In genomic region chr16:3022697-3023414, GRCh38 we compare ENCODE assay signal across 7 cellular contexts. TPM values are rescaled to one million over a fixed set of nuclear protein-coding genes. Genes with fewer than 3 reads are reported as not detected.
A peak's percentile ranks its signal among the peaks of the same experiment; 100 is the strongest.
DNase-seq lines count a peak whose midpoint lies in the region; ATAC-seq and TF ChIP-seq lines count a peak whose summit lies in the region.

No MANE protein-coding gene starts in this region.

- no peaks in the 10 kb centered on the region for H3K9me3 Mint-ChIP-seq in endothelial cell (ENCODE audit: unreplicated experiment)

- H4K8ac ChIP-seq in neuronal stem cell (ENCODE audit: low read depth, low read length) = no peak overlapping the region

- H3K9me3 ChIP-seq in SJCRH30 (replicated peaks) (no peaks in the 10 kb centered on the region), neuronal stem cell (replicated peaks in 1 of 2; ENCODE audit: control insufficient read depth in 2 of 2, insufficient read depth in 1 of 2, low read depth in 1 of 2, low read length in 2 of 2) (no peaks in the 10 kb centered on the region)

- H3K27me3 ChIP-seq in SJCRH30 (no peaks in the 10 kb centered on the region), neuronal stem cell (ENCODE audit: control insufficient read depth in 3 of 3, insufficient read depth in 3 of 3, low read depth in 1 of 3, low read length in 3 of 3) (peaks cover 0 to 5% (median 0%) of the 10 kb centered on the region in 3 experiments)

- H4K91ac ChIP-seq in neuronal stem cell (ENCODE audit: low read depth, low read length, poor library complexity) = no peak overlapping the region

- WGBS in neuronal stem cell (ENCODE audit: extremely low coverage in 2 of 2, insufficient read length in 2 of 2, insufficient replicate concordance in 1 of 2), 2 donors = no CpG with 5 or more reads among the region's 8 CpGs

- peaks cover 24% of the 10 kb centered on the region for H3K4me1 Mint-ChIP-seq in endothelial cell (ENCODE audit: unreplicated experiment)

- H3K27ac Mint-ChIP-seq in endothelial cell (ENCODE audit: unreplicated experiment) = no peak overlapping the region

- H3K36me3 ChIP-seq in SJCRH30 (peaks cover 7% of the 10 kb centered on the region), neuronal stem cell (replicated peaks in 1 of 2; ENCODE audit: control insufficient read depth in 2 of 2, insufficient read depth in 2 of 2, low read length in 2 of 2) (peaks cover 9 to 26% of the 10 kb centered on the region in 2 donors)

- peak; percentile 39 for DNase-seq in H4 (ENCODE audit: low spot score)
- peak; percentile 24 to 32 for DNase-seq in SJCRH30
- DNase-seq in endothelial cell (ENCODE audit: low spot score) = no peak
- no peak for DNase-seq in neuronal stem cell (ENCODE audit: low spot score)
- no peak for DNase-seq in COR-L47 (lab: John Stamatoyannopoulos, UW)
- no peak for DNase-seq in mesenteric fat pad (ENCODE audit: low spot score)

- H2AK5ac ChIP-seq in neuronal stem cell (ENCODE audit: low read depth, low read length) = peak overlapping the region; percentile 98

- ATAC-seq in HG03442 (IDR thresholded peaks at IDR 0.05; ENCODE audit: unreplicated experiment) = no peak

- H3K23ac ChIP-seq in neuronal stem cell (ENCODE audit: low read depth, low read length, poor library complexity) = peak overlapping the region; percentile 45

- H3K4me1 ChIP-seq in SJCRH30 = peaks cover 21% of the 10 kb centered on the region
- H3K4me1 ChIP-seq in neuronal stem cell (ENCODE audit: control insufficient read depth in 2 of 2, insufficient read depth in 1 of 2, low read depth in 1 of 2, low read length in 2 of 2) = peaks cover 25% of the 10 kb centered on the region in 2 donors

- H3K4me2 ChIP-seq in neuronal stem cell (ENCODE audit: insufficient read depth, low read length, poor library complexity, severe bottlenecking) = peak overlapping the region; percentile 100

- H3K4me3 Mint-ChIP-seq in endothelial cell (ENCODE audit: unreplicated experiment) = peak overlapping the region; percentile 84

- H2AFZ ChIP-seq in neuronal stem cell (ENCODE audit: low read length) = peak overlapping the region; percentile 95

- peak overlapping the region; percentile 64 for H2BK120ac ChIP-seq in neuronal stem cell (ENCODE audit: low read depth, low read length)

- H2BK12ac ChIP-seq in neuronal stem cell (ENCODE audit: low read length) = no peak overlapping the region

- H3K18ac ChIP-seq in neuronal stem cell (ENCODE audit: low read length) = peak overlapping the region; percentile 98

- H2BK5ac ChIP-seq in neuronal stem cell (ENCODE audit: low read length) = peak overlapping the region; percentile 71

- peaks cover 6% of the 10 kb centered on the region for H3K36me3 Mint-ChIP-seq in endothelial cell (ENCODE audit: low read depth, unreplicated experiment)

- H2BK15ac ChIP-seq in neuronal stem cell (ENCODE audit: low read length) = peak overlapping the region; percentile 34

- H3K14ac ChIP-seq in neuronal stem cell (ENCODE audit: low read length) = no peak overlapping the region

- H3K4ac ChIP-seq in neuronal stem cell (ENCODE audit: low read length) = no peak overlapping the region

- peaks cover 23% of the 10 kb centered on the region for H3K27me3 Mint-ChIP-seq in endothelial cell (ENCODE audit: unreplicated experiment)

- peak overlapping the region; percentile 60 for H3K9ac ChIP-seq in neuronal stem cell (ENCODE audit: low read depth, low read length, poor library complexity)

- peaks cover 5% of the 10 kb centered on the region for H3K79me1 ChIP-seq in neuronal stem cell (ENCODE audit: low read depth, low read length)

- no peak for TF ChIP-seq CTCF in endothelial cell (IDR thresholded peaks at IDR 0.05; ENCODE audit: unreplicated experiment)

- H3K27ac ChIP-seq in SJCRH30 = peak overlapping the region; percentile 95
- peak overlapping the region; percentile 49 for H3K27ac ChIP-seq in neuronal stem cell (replicated peaks; ENCODE audit: low read length)

- peak overlapping the region; percentile 95 for H3K4me3 ChIP-seq in SJCRH30
- peak overlapping the region; percentile 66 to 82 for H3K4me3 ChIP-seq in neuronal stem cell (ENCODE audit: low read length in 2 of 2)

RNA-seq across cellular contexts. Expression of gene HCFC1R1, which starts 0.9 kb away (rescaled TPM):
- total RNA-seq in H4 (2014; rRNA removed; shearing (Covaris generic)) = 64.6 and 93.1 TPM in 2 replicates
- 16.8 and 18.9 TPM in 2 replicates for total RNA-seq in SJCRH30 (2014; rRNA removed; shearing (Covaris generic))
- total RNA-seq in endothelial cell (ENCODE audit: unreplicated experiment) (28.7 TPM), mesenteric fat pad (26.5 TPM)
- polyA plus RNA-seq in neuronal stem cell (2013, experiment 1 of 2) = 113 TPM
- polyA plus RNA-seq in neuronal stem cell (2013, experiment 2 of 2) = 117 TPM

RNA-seq across cellular contexts. Expression of gene THOC6, which starts 1.0 kb away (rescaled TPM):
- total RNA-seq in H4 (2014; rRNA removed; shearing (Covaris generic)) = 43.5 and 48.2 TPM in 2 replicates
- 25.5 and 29.4 TPM in 2 replicates for total RNA-seq in SJCRH30 (2014; rRNA removed; shearing (Covaris generic))
- 22.9 TPM for total RNA-seq in endothelial cell (ENCODE audit: unreplicated experiment)
- 24.2 TPM for polyA plus RNA-seq in neuronal stem cell (2013, experiment 1 of 2)
- 23.0 TPM for polyA plus RNA-seq in neuronal stem cell (2013, experiment 2 of 2)
- total RNA-seq in mesenteric fat pad = 20.6 TPM

RNA-seq across cellular contexts. Expression of gene TNFRSF12A, which starts 2.7 kb away (rescaled TPM):
- total RNA-seq in H4 (2014; rRNA removed; shearing (Covaris generic)) = 312 and 417 TPM in 2 replicates
- 29.0 and 32.1 TPM in 2 replicates for total RNA-seq in SJCRH30 (2014; rRNA removed; shearing (Covaris generic))
- total RNA-seq in endothelial cell (ENCODE audit: unreplicated experiment) = 3.0 TPM
- polyA plus RNA-seq in neuronal stem cell (2013, experiment 1 of 2) = 10.4 TPM
- 10.2 TPM for polyA plus RNA-seq in neuronal stem cell (2013, experiment 2 of 2)
- total RNA-seq in mesenteric fat pad = 84.8 TPM

RNA-seq across cellular contexts. Expression of gene CLDN6, which starts 4.9 kb away (rescaled TPM):
- total RNA-seq in H4 (2014; rRNA removed; shearing (Covaris generic)) = 2.0 TPM in 1 of 2 replicates, not detected in the other
- not detected in 2 replicates for total RNA-seq in SJCRH30 (2014; rRNA removed; shearing (Covaris generic))
- total RNA-seq in endothelial cell (ENCODE audit: unreplicated experiment) = 33.0 TPM
- 14.1 TPM for polyA plus RNA-seq in neuronal stem cell (2013, experiment 1 of 2)
- 14.2 TPM for polyA plus RNA-seq in neuronal stem cell (2013, experiment 2 of 2)
- not detected for total RNA-seq in mesenteric fat pad

RNA-seq across cellular contexts. Expression of gene CLDN9, which starts 10.1 kb away (rescaled TPM):
- total RNA-seq in H4 (2014; rRNA removed; shearing (Covaris generic)) = not detected in 2 replicates
- not detected in 2 replicates for total RNA-seq in SJCRH30 (2014; rRNA removed; shearing (Covaris generic))
- total RNA-seq in endothelial cell (ENCODE audit: unreplicated experiment) (not detected), mesenteric fat pad (not detected)
- not detected for polyA plus RNA-seq in neuronal stem cell (2013, experiment 1 of 2)
- not detected for polyA plus RNA-seq in neuronal stem cell (2013, experiment 2 of 2)

Comparison
In these comparisons a context has a peak if more than half of its experiments do, and no peak if none do; other contexts are left out.
1. DNase-seq: peak in H4 (single experiment) and SJCRH30 (2 of 2); none in endothelial cell (single experiment), neuronal stem cell (single experiment), COR-L47 (single experiment) and mesenteric fat pad (single experiment).